Comparison of ENCODE assay signal across 24 cellular contexts in the genomic region with DNA sequence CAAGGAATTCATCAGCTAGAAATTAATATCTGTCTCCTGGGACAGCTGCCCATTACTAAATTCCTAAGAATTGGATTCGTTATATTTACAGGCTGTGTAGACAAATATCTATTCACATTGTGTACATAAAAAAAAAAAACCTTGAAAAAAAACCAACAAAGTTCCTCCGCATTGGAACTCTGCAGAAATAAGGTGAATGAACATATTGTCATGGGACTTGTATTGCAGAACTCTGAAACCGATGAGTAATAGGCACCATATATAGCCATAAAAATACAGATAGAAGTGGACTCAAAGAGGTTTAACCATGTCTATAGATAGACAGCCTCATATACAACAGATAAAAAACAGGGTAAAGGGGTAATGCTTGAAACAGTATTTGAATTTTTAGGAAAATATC.
"Had no signal": no experiment of that assay in that cellular context is flagged by ENCODE, and none has a peak within 500 bp of the region (broad histone marks: within the 10 kb centered on the region; RNA-seq: fewer than 3 reads in every experiment).

No MANE protein-coding gene starts in this region.

- H3K9ac ChIP-seq: KMS-11 had no signal

- H3K4me1 ChIP-seq: Peyer's patch, SJCRH30 had no signal

- H2AFZ ChIP-seq: PC-9 had no signal

- H3K27me3 ChIP-seq: Peyer's patch had no signal

- H3K4me3 Mint-ChIP-seq: IgD-negative memory B cell had no signal

- DNase-seq: Kasumi-1; MM.1S; NCI-H1092 treated with DMSO at 0.1 percent for 48 hours; NCI-H1436; NCI-H187; NCI-H2029; NCI-H2081 treated with DMSO at 0.1 percent for 48 hours; NCI-H2171; NCI-H226; NCI-H446; NCI-H510A; NCI-H524 treated with DMSO at 0.1 percent for 48 hours; NCI-H69; NCI-H774; NK-92 treated with Interleukin-12 subunit alpha and Interleukin-12 subunit beta, amount 100 ng/mL, for 24 hours; PC-9; Peyer's patch; SHP77 treated with DMSO at 0.1 percent for 48 hours; SJCRH30 had no signal

- H3K4me1 Mint-ChIP-seq: IgD-negative memory B cell had no signal

- H3K9me3 ChIP-seq: Peyer's patch, SJCRH30 had no signal

- ATAC-seq: K562, Right ventricle myocardium inferior had no signal

- H3K36me3 ChIP-seq: Peyer's patch, SJCRH30 had no signal

- H3K27me3 Mint-ChIP-seq: IgD-negative memory B cell had no signal

- H3K4me3 ChIP-seq: K562, PC-9, Peyer's patch, SJCRH30, SK-N-MC had no signal

- H3K4me2 ChIP-seq: KMS-11, PC-9 had no signal

- H3K36me3 Mint-ChIP-seq: IgD-negative memory B cell had no signal

- H3K27ac ChIP-seq: KMS-11, PC-9, Peyer's patch, SJCRH30, SK-N-MC had no signal

- H3K27ac Mint-ChIP-seq: IgD-negative memory B cell had no signal
